ENCODE assay signal across 35 cellular contexts in the genomic region with DNA sequence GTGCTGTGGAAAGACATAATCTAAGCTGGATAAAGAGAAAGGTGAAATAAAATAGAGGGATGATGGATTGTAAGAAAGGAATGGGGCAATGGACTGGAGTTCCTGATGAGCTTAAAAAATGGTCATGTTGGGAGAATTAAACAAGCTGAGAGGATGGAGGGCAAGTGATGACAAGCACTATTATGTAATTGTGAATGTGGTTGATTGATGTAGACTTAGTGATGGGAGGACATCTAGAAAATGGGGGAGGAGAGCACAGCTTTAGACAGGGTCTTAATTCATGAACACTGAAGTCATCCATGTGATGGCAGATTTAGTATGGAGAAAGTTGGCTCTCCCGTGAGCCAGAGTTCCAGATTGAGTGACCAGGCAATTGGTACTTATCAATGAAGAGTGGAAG. TPM values are rescaled to one million over a fixed set of nuclear protein-coding genes. Genes with fewer than 3 reads are reported as not detected.
"Had no signal": no experiment of that assay in that cellular context is flagged by ENCODE, and none has a peak within 500 bp of the region (broad histone marks: within the 10 kb centered on the region; RNA-seq: fewer than 3 reads in every experiment).

No MANE protein-coding gene starts in this region.

- H3K4me3 ChIP-seq: MG63 had no signal

- H3K9me3 ChIP-seq: MG63 had no signal

- DNase-seq: Karpas-422, MG63, MM.1S, MV-4-11, NCI-H1048, NCI-H1092, NCI-H1092 treated with DMSO at 0.1 percent for 48 hours, NCI-H1105, NCI-H1105 treated with DMSO at 0.1 percent for 48 hours, NCI-H1417, NCI-H1417 treated with DMSO at 0.1 percent for 48 hours, NCI-H1436, NCI-H1436 treated with DMSO at 0.1 percent for 48 hours, NCI-H146, NCI-H1694, NCI-H1694 treated with DMSO at 0.1 percent for 48 hours, NCI-H187, NCI-H187 treated with DMSO at 0.1 percent for 48 hours, NCI-H1930, NCI-H2029, NCI-H2029 treated with DMSO at 0.1 percent for 48 hours, NCI-H2081, NCI-H2081 treated with DMSO at 0.1 percent for 48 hours, NCI-H2107, NCI-H2171, NCI-H2171 treated with DMSO at 0.1 percent for 48 hours, NCI-H2227 treated with DMSO at 0.1 percent for 48 hours, NCI-H226, NCI-H345, NCI-H446, NCI-H446 treated with DMSO at 0.1 percent for 48 hours, NCI-H510A, NCI-H510A treated with DMSO at 0.1 percent for 48 hours, NCI-H524 had no signal

- H3K27me3 ChIP-seq: MG63 had no signal

- H3K36me3 ChIP-seq: MG63 had no signal

RNA-seq across cellular contexts. Expression of a gene that starts 29.0 kb away (rescaled TPM):
- total RNA-seq: M059J had no signal
